Comparison of ENCODE assay signal across 12 cellular contexts in genomic region chr1:203656796-203657620, GRCh38. TPM values are rescaled to one million over a fixed set of nuclear protein-coding genes. Genes with fewer than 3 reads are reported as not detected.
DNase-seq lines count a peak whose midpoint lies in the region; ATAC-seq and TF ChIP-seq lines count a peak whose summit lies in the region.
"Had no signal": no experiment of that assay in that cellular context is flagged by ENCODE, and none has a peak within 500 bp of the region (broad histone marks: within the 10 kb centered on the region; RNA-seq: fewer than 3 reads in every experiment).

No MANE protein-coding gene starts in this region.

- peaks cover 11% of the 10 kb centered on the region for H3K4me1 ChIP-seq in GM23338 (ENCODE audit: insufficient read depth)
- peaks cover 72% of the 10 kb centered on the region for H3K4me1 ChIP-seq in muscle layer of colon (ENCODE audit: insufficient read depth, low read length)

- intact Hi-C loops in CD4-positive, alpha-beta T cell (cut with DNase I, micrococcal nuclease) = no loop called here

- POLR2A ChIA-PET in CD4-positive, alpha-beta T cell (lab: Charles Lee) = no interaction called here
- POLR2A ChIA-PET in WTC11 (lab: Charles Lee) = no interaction called here

- no peaks in the 10 kb centered on the region for H3K36me3 Mint-ChIP-seq in CD4-positive, alpha-beta T cell (ENCODE audit: low read depth)
- H3K36me3 Mint-ChIP-seq in GM23338 (ENCODE audit: low read depth) (no peaks in the 10 kb centered on the region), WTC11 (no peaks in the 10 kb centered on the region)

- H3K36me3 ChIP-seq in GM23338 (ENCODE audit: insufficient read depth) (no peaks in the 10 kb centered on the region), muscle layer of colon (ENCODE audit: insufficient read depth, low read length) (no peaks in the 10 kb centered on the region)

- peaks cover 67% of the 10 kb centered on the region for H3K4me1 Mint-ChIP-seq in CD4-positive, alpha-beta T cell (ENCODE audit: low read depth)
- H3K4me1 Mint-ChIP-seq in GM23338 = peaks cover 9% of the 10 kb centered on the region
- peaks cover 12% of the 10 kb centered on the region for H3K4me1 Mint-ChIP-seq in WTC11

- no peaks in the 10 kb centered on the region for H3K9me3 ChIP-seq in CD4-positive, alpha-beta T cell (ENCODE audit: control insufficient read depth, low read length)
- H3K9me3 ChIP-seq in muscle layer of colon (ENCODE audit: low read length) = no peaks in the 10 kb centered on the region

- peak overlapping the region; percentile 39 for H3K4me3 Mint-ChIP-seq in CD4-positive, alpha-beta T cell
- H3K4me3 Mint-ChIP-seq in GM23338 (no peak overlapping the region), WTC11 (no peak overlapping the region)

- CTCF ChIA-PET in CD4-positive, alpha-beta T cell (lab: Charles Lee) = no interaction called here
- CTCF ChIA-PET in WTC11 (lab: Charles Lee) = interaction anchor here (1.9 kb wide), 1 partner anchor 390 kb away, joined by 5 read pairs; no protein-coding TSS in a partner anchor

- no peaks in the 10 kb centered on the region for H3K9me3 Mint-ChIP-seq in CD4-positive, alpha-beta T cell
- H3K9me3 Mint-ChIP-seq in GM23338 (no peaks in the 10 kb centered on the region), WTC11 (no peaks in the 10 kb centered on the region)

- no peaks in the 10 kb centered on the region for H3K9me2 ChIP-seq in GM23338 (ENCODE audit: insufficient read depth)

- H3K4me3 ChIP-seq in GM23338 = no peak overlapping the region
- H3K4me3 ChIP-seq in muscle layer of colon (ENCODE audit: low read depth in 1 of 2, low read length in 2 of 2) = no peak overlapping the region
- H3K4me3 ChIP-seq: coronary artery had no signal

- H3K27ac Mint-ChIP-seq in CD4-positive, alpha-beta T cell = peak overlapping the region; percentile 61
- no peak overlapping the region for H3K27ac Mint-ChIP-seq in GM23338
- H3K27ac Mint-ChIP-seq in WTC11 = peak overlapping the region; percentile 67; the same call in 1 of the 2 replicates

- TF ChIP-seq CTCF in CD4-positive, alpha-beta T cell (IDR thresholded peaks at IDR 0.05) = no peak
- no peak for TF ChIP-seq CTCF in GM23338 (conservative IDR thresholded peaks at IDR 0.05; ENCODE audit: low read depth in 2 of 2)
- no peak for TF ChIP-seq CTCF in WTC11 (IDR thresholded peaks at IDR 0.05)

- H3K9ac ChIP-seq in muscle layer of colon (ENCODE audit: low read length) = no peak overlapping the region
- H3K9ac ChIP-seq: KMS-11 had no signal

- no peak for DNase-seq in CD4-positive, alpha-beta T cell
- DNase-seq in GM23338 (ENCODE audit: low spot score) (no peak), WTC11 (ENCODE audit: low spot score) (no peak), globus pallidus (ENCODE audit: low spot score) (no peak), SIG-M5 treated with dmso at 0.1 percent for 504 hours (lab: John Stamatoyannopoulos, UW; ENCODE audit: unreplicated experiment) (no peak)
- DNase-seq: activated CD8-positive, alpha-beta memory T cell treated with anti-CD3 and anti-CD28 coated beads for 24 hours; C1 segment of cervical spinal cord; SW 1271 had no signal

- peak overlapping the region; percentile 49 for H3K4me2 ChIP-seq in GM23338
- H3K4me2 ChIP-seq: KMS-11 had no signal

- H2AFZ ChIP-seq in GM23338 = no peak overlapping the region

- no peak overlapping the region for H3K27ac ChIP-seq in CD4-positive, alpha-beta T cell (ENCODE audit: low read depth, low read length)
- H3K27ac ChIP-seq in GM23338 (ENCODE audit: low read depth) = no peak overlapping the region
- peak overlapping the region; percentile 35 for H3K27ac ChIP-seq in muscle layer of colon (ENCODE audit: low read depth, low read length)
- H3K27ac ChIP-seq: coronary artery, KMS-11 had no signal

- H3F3A ChIP-seq in GM23338 (replicated peaks; ENCODE audit: low read depth) = no peaks in the 10 kb centered on the region

- H4K20me1 ChIP-seq in GM23338 (replicated peaks; ENCODE audit: insufficient read depth) = no peaks in the 10 kb centered on the region; the same call in 1 of the 2 replicates

- no peaks in the 10 kb centered on the region for H3K79me2 ChIP-seq in GM23338 (replicated peaks; ENCODE audit: insufficient read depth)

- H3K27me3 ChIP-seq in CD4-positive, alpha-beta T cell (ENCODE audit: control insufficient read depth, insufficient read depth, low read length) = no peaks in the 10 kb centered on the region
- H3K27me3 ChIP-seq in GM23338 (ENCODE audit: insufficient read depth) = no peaks in the 10 kb centered on the region
- no peaks in the 10 kb centered on the region for H3K27me3 ChIP-seq in muscle layer of colon (ENCODE audit: control insufficient read depth in 1 of 2, insufficient read depth in 2 of 2, low read length in 2 of 2)

- no peak for ATAC-seq in CD4-positive, alpha-beta T cell (ENCODE audit: poor library complexity)
- ATAC-seq in GM23338 = no peak
- ATAC-seq in WTC11 = no peak
- no peak for ATAC-seq in HG02763 (IDR thresholded peaks at IDR 0.05; ENCODE audit: unreplicated experiment)

- H3K27me3 Mint-ChIP-seq in CD4-positive, alpha-beta T cell = no peaks in the 10 kb centered on the region
- H3K27me3 Mint-ChIP-seq in GM23338 (ENCODE audit: insufficient read depth, low read depth, poor library complexity) (peaks cover 9% of the 10 kb centered on the region), WTC11 (ENCODE audit: low read depth) (no peaks in the 10 kb centered on the region)

TF ChIP-seq in GM23338, 12 proteins besides CTCF, POLR2A, EP300 and RAD21 (continues in another document):
- TF ChIP-seq ZNF114 (CRISPR knock-in tag; IDR thresholded peaks at IDR 0.05) = no peak
- no peak for TF ChIP-seq ZNF331 (CRISPR knock-in tag; IDR thresholded peaks at IDR 0.05; ENCODE audit: low read depth)
- TF ChIP-seq, protein P1, sequence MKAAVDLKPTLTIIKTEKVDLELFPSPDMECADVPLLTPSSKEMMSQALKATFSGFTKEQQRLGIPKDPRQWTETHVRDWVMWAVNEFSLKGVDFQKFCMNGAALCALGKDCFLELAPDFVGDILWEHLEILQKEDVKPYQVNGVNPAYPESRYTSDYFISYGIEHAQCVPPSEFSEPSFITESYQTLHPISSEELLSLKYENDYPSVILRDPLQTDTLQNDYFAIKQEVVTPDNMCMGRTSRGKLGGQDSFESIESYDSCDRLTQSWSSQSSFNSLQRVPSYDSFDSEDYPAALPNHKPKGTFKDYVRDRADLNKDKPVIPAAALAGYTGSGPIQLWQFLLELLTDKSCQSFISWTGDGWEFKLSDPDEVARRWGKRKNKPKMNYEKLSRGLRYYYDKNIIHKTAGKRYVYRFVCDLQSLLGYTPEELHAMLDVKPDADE (IDR thresholded peaks at IDR 0.05) = no peak
- no peak for TF ChIP-seq EZH2phosphoT487 (IDR thresholded peaks at IDR 0.05; ENCODE audit: unreplicated experiment)
- TF ChIP-seq STAT1 (IDR thresholded peaks at IDR 0.05; ENCODE audit: unreplicated experiment) = no peak
- no peak for TF ChIP-seq NANOG (IDR thresholded peaks at IDR 0.05; ENCODE audit: borderline replicate concordance)
- no peak for TF ChIP-seq CREB1 (CRISPR knock-in tag; IDR thresholded peaks at IDR 0.05; ENCODE audit: low read depth)
- TF ChIP-seq POLR2AphosphoS5 (IDR thresholded peaks at IDR 0.05; ENCODE audit: low read depth) = no peak

TF ChIP-seq in WTC11, 78 proteins besides CTCF, POLR2A, EP300 and RAD21 (continues in another document):
- TF ChIP-seq, protein P2, sequence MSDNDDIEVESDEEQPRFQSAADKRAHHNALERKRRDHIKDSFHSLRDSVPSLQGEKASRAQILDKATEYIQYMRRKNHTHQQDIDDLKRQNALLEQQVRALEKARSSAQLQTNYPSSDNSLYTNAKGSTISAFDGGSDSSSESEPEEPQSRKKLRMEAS (CRISPR knock-in tag; IDR thresholded peaks at IDR 0.05) = no peak
- TF ChIP-seq, protein P3, sequence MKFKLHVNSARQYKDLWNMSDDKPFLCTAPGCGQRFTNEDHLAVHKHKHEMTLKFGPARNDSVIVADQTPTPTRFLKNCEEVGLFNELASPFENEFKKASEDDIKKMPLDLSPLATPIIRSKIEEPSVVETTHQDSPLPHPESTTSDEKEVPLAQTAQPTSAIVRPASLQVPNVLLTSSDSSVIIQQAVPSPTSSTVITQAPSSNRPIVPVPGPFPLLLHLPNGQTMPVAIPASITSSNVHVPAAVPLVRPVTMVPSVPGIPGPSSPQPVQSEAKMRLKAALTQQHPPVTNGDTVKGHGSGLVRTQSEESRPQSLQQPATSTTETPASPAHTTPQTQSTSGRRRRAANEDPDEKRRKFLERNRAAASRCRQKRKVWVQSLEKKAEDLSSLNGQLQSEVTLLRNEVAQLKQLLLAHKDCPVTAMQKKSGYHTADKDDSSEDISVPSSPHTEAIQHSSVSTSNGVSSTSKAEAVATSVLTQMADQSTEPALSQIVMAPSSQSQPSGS (CRISPR knock-in tag; IDR thresholded peaks at IDR 0.05; ENCODE audit: borderline replicate concordance, low read depth) = no peak
- no peak for TF ChIP-seq CREM (CRISPR knock-in tag; IDR thresholded peaks at IDR 0.05)
- no peak for TF ChIP-seq SOX15 (CRISPR knock-in tag; IDR thresholded peaks at IDR 0.05)
- TF ChIP-seq, protein P4, sequence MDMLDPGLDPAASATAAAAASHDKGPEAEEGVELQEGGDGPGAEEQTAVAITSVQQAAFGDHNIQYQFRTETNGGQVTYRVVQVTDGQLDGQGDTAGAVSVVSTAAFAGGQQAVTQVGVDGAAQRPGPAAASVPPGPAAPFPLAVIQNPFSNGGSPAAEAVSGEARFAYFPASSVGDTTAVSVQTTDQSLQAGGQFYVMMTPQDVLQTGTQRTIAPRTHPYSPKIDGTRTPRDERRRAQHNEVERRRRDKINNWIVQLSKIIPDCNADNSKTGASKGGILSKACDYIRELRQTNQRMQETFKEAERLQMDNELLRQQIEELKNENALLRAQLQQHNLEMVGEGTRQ (CRISPR knock-in tag; IDR thresholded peaks at IDR 0.05) = no peak
- no peak for TF ChIP-seq ZNF396 (CRISPR knock-in tag; IDR thresholded peaks at IDR 0.05; ENCODE audit: borderline replicate concordance)

RNA-seq across cellular contexts. Expression of gene ATP2B4, which starts 30.4 kb away (rescaled TPM):
- 10 to 100 TPM; 23.6 to 23.7 TPM for total RNA-seq in CD4-positive, alpha-beta T cell
- 14.6 and 15.8 TPM in 2 replicates for total RNA-seq in GM23338 (2014; rRNA removed; shearing (Covaris generic))
- polyA plus RNA-seq in GM23338 (2016; fragmentation: Nextera tagmentation; extraction: Ambion mirVana) = 4.3 and 5.5 TPM in 2 replicates
- total RNA-seq in WTC11 (2021) = 18.5 to 22.1 TPM (median 19.1 TPM) in 3 replicates
